In genomic region chr10:95656291-95657164, GRCh38 we compare ENCODE assay signal across 8 cellular contexts.
DNase-seq lines count a peak whose midpoint lies in the region; ATAC-seq and TF ChIP-seq lines count a peak whose summit lies in the region.

ALDH18A1 (minus strand) TSS chr10:95656711; CDS start chr10:95653377, 3,334 bp downstream.

- ATAC-seq in GM18873 (IDR thresholded peaks at IDR 0.05; ENCODE audit: low FRiP score, unreplicated experiment) = peak; percentile 82
- ATAC-seq in HG03135 (IDR thresholded peaks at IDR 0.05; ENCODE audit: unreplicated experiment) = peak; percentile 89
- ATAC-seq in central memory CD8-positive, alpha-beta T cell (replicated peaks; ENCODE audit: extremely low read depth, poor library complexity, severe bottlenecking) = peak; percentile 87

- H3K36me3 Mint-ChIP-seq in central memory CD8-positive, alpha-beta T cell (ENCODE audit: insufficient read depth) = peaks cover 15% of the 10 kb centered on the region

- peaks cover 3% of the 10 kb centered on the region for H3K9me3 Mint-ChIP-seq in central memory CD8-positive, alpha-beta T cell

- peaks cover 29% of the 10 kb centered on the region for H3K4me1 Mint-ChIP-seq in central memory CD8-positive, alpha-beta T cell

- H3K27ac Mint-ChIP-seq in central memory CD8-positive, alpha-beta T cell (ENCODE audit: low read depth) = peak within 1 kb of the TSS; percentile 95

- DNase-seq in AG09309 (ENCODE audit: low read depth) = peak; percentile 54
- DNase-seq in NCI-H446 treated with DMSO at 0.1 percent for 48 hours (lab: John Stamatoyannopoulos, UW) = peak; percentile 66
- peak; percentile 66 for DNase-seq in activated CD4-positive, CD25-positive, alpha-beta regulatory T cell treated with anti-CD3 and anti-CD28 coated beads, Interleukin-2, amount 50 U/mL, for 16 hours (ENCODE audit: low read depth, low spot score)
- peak; percentile 87 to 88 for DNase-seq in central memory CD8-positive, alpha-beta T cell (ENCODE audit: low spot score in 2 of 2)
- peak; percentile 94 for DNase-seq in islet precursor cell
- DNase-seq in stimulated activated CD4-positive, alpha-beta T cell treated with anti-CD3 and anti-CD28 coated beads, Interleukin-12 subunit alpha, Interleukin-12 subunit beta, amount 100 ng/mL, for 48 hours (ENCODE audit: low read depth in 2 of 3, low spot score in 1 of 3) = peak; percentile 84 to 88 (median 88)

- H3K4me3 Mint-ChIP-seq in central memory CD8-positive, alpha-beta T cell = peak within 1 kb of the TSS; percentile 98

- no peaks in the 10 kb centered on the region for H3K27me3 Mint-ChIP-seq in central memory CD8-positive, alpha-beta T cell

- peak within 1 kb of the TSS; percentile 87 for H3K4me3 ChIP-seq in AG09309 (ENCODE audit: control insufficient read depth, low read depth, low read length)

- TF ChIP-seq CTCF in AG09309 (IDR thresholded peaks at IDR 0.05; ENCODE audit: control insufficient read depth, insufficient read depth, low read depth, low read length, missing control alignments) = no peak

Comparison
In these comparisons a context has a peak if more than half of its experiments do, and no peak if none do; other contexts are left out.
1. Peak in every context shown above with its lines: DNase-seq, ATAC-seq and H3K4me3 ChIP-seq.